14 cellular contexts compared by ENCODE assay signal in genomic region chr2:95379616-95379925, GRCh38. TPM values are rescaled to one million over a fixed set of nuclear protein-coding genes. Genes with fewer than 3 reads are reported as not detected.
DNase-seq lines count a peak whose midpoint lies in the region; ATAC-seq and TF ChIP-seq lines count a peak whose summit lies in the region.
"Had no signal": no experiment of that assay in that cellular context is flagged by ENCODE, and none has a peak within 500 bp of the region (broad histone marks: within the 10 kb centered on the region; RNA-seq: fewer than 3 reads in every experiment).

No MANE protein-coding gene starts in this region.

- H3K79me1 ChIP-seq in mesenchymal stem cell (replicated peaks; ENCODE audit: low read length, poor library complexity, severe bottlenecking): peaks cover 9% of the 10 kb centered on the region

- no peak overlapping the region for H3K4me3 ChIP-seq in GM12864 (ENCODE audit: low read depth, low read length)
- H3K4me3 ChIP-seq in Loucy (ENCODE audit: low read length, poor library complexity, severe bottlenecking): no peak overlapping the region
- no peak overlapping the region for H3K4me3 ChIP-seq in neural progenitor cell
- no peak overlapping the region for H3K4me3 ChIP-seq in mesenchymal stem cell (ENCODE audit: insufficient read depth in 1 of 2, low read depth in 1 of 2, low read length in 2 of 2)

- no peak overlapping the region for H2BK5ac ChIP-seq in mesenchymal stem cell (ENCODE audit: low read depth, low read length, poor library complexity, severe bottlenecking)

- no peaks in the 10 kb centered on the region for H3K9me3 Mint-ChIP-seq in chondrocyte (ENCODE audit: low read depth)
- H3K9me3 Mint-ChIP-seq in neural progenitor cell: no peaks in the 10 kb centered on the region
- H3K9me3 Mint-ChIP-seq: T-helper 2 cell treated with Interferon-gamma antibody and Interleukin-4, amounts not matched to agents 5 μg/mL and 100 μg/mL, for 36 hours had no signal

- no peaks in the 10 kb centered on the region for H3K9me2 ChIP-seq in Loucy (replicated peaks; ENCODE audit: low read depth, low read length)

- ATAC-seq in HG03469 (IDR thresholded peaks at IDR 0.05; ENCODE audit: unreplicated experiment): no peak
- no peak for ATAC-seq in GM18511 (IDR thresholded peaks at IDR 0.05; ENCODE audit: unreplicated experiment)

- H3K4ac ChIP-seq in mesenchymal stem cell (ENCODE audit: low read depth in 1 of 2, low read length in 2 of 2): no peak overlapping the region

- no peak overlapping the region for H3K9ac ChIP-seq in Loucy (ENCODE audit: low read depth, low read length, poor library complexity, severe bottlenecking)
- no peak overlapping the region for H3K9ac ChIP-seq in neural progenitor cell
- H3K9ac ChIP-seq in mesenchymal stem cell (ENCODE audit: low read length): no peak overlapping the region
- H3K9ac ChIP-seq: parathyroid adenoma had no signal

- H3K14ac ChIP-seq in mesenchymal stem cell (ENCODE audit: low read length in 2 of 2): no peak overlapping the region

- H3K36me3 Mint-ChIP-seq in chondrocyte (ENCODE audit: low read depth): peaks cover 1% of the 10 kb centered on the region
- H3K36me3 Mint-ChIP-seq in neural progenitor cell: no peaks in the 10 kb centered on the region
- H3K36me3 Mint-ChIP-seq: CD4-positive, CD25-positive, alpha-beta regulatory T cell had no signal

- H3F3A ChIP-seq in Loucy (ENCODE audit: low read depth) (no peaks in the 10 kb centered on the region), neural progenitor cell (ENCODE audit: low read depth) (no peaks in the 10 kb centered on the region)

- H3K79me2 ChIP-seq in Loucy (ENCODE audit: insufficient read depth, low read length) (no peaks in the 10 kb centered on the region), neural progenitor cell (ENCODE audit: low read depth) (no peaks in the 10 kb centered on the region)

- no peaks in the 10 kb centered on the region for H3K9me3 ChIP-seq in Loucy (ENCODE audit: insufficient read depth, low read depth, low read length)
- no peaks in the 10 kb centered on the region for H3K9me3 ChIP-seq in neural progenitor cell (ENCODE audit: low read depth)
- no peaks in the 10 kb centered on the region for H3K9me3 ChIP-seq in mesenchymal stem cell (ENCODE audit: control insufficient read depth, low read length)

- no peak overlapping the region for H3K27ac Mint-ChIP-seq in chondrocyte (ENCODE audit: unreplicated experiment)
- H3K27ac Mint-ChIP-seq in neural progenitor cell: no peak overlapping the region
- H3K27ac Mint-ChIP-seq: CD4-positive, CD25-positive, alpha-beta regulatory T cell; T-helper 2 cell treated with Interferon-gamma antibody and Interleukin-4, amounts not matched to agents 5 μg/mL and 100 μg/mL, for 36 hours had no signal

- TF ChIP-seq CTCF in GM12864 (IDR thresholded peaks at IDR 0.05; ENCODE audit: low read depth, low read length, missing control alignments) (peak; percentile 43), Loucy (conservative IDR thresholded peaks at IDR 0.05; ENCODE audit: low read length) (peak; percentile 32), chondrocyte (IDR thresholded peaks at IDR 0.05) (peak; percentile 45), neural progenitor cell (IDR thresholded peaks at IDR 0.05) (peak; percentile 51)

- H3K36me3 ChIP-seq in Loucy (ENCODE audit: insufficient read depth, low read length) (no peaks in the 10 kb centered on the region), neural progenitor cell (no peaks in the 10 kb centered on the region), mesenchymal stem cell (ENCODE audit: control insufficient read depth in 1 of 2, insufficient read depth in 2 of 2, low read depth in 1 of 2, low read length in 2 of 2) (peaks cover 0 to 82% of the 10 kb centered on the region in 2 experiments)

- H3K4me1 ChIP-seq in Loucy (ENCODE audit: insufficient read depth, low read length, poor library complexity, severe bottlenecking) (no peaks in the 10 kb centered on the region), neural progenitor cell (peaks cover 7% of the 10 kb centered on the region), mesenchymal stem cell (ENCODE audit: control insufficient read depth, insufficient read depth, low read depth, low read length) (peaks cover 7% of the 10 kb centered on the region)
- H3K4me1 ChIP-seq: parathyroid adenoma had no signal

- H3K27me3 ChIP-seq in Loucy (ENCODE audit: insufficient read depth, low read length, poor library complexity, severe bottlenecking): no peaks in the 10 kb centered on the region
- H3K27me3 ChIP-seq in neural progenitor cell: no peaks in the 10 kb centered on the region
- H3K27me3 ChIP-seq in mesenchymal stem cell (ENCODE audit: control insufficient read depth in 1 of 2, insufficient read depth in 1 of 2, low read length in 2 of 2): peaks cover 0 to under 1% of the 10 kb centered on the region in 2 experiments

- H4K91ac ChIP-seq in mesenchymal stem cell (ENCODE audit: low read length): no peak overlapping the region

- no peak for DNase-seq in GM12864 (ENCODE audit: low read depth)
- no peak for DNase-seq in chondrocyte (ENCODE audit: low spot score)
- peak; percentile 62 for DNase-seq in neural progenitor cell (ENCODE audit: low spot score)
- DNase-seq in mesenchymal stem cell: no peak
- no peak for DNase-seq in HK-2 (ENCODE audit: unreplicated experiment)
- DNase-seq: CD4-positive, CD25-positive, alpha-beta regulatory T cell; effector CD4-positive, alpha-beta T cell; mammary epithelial cell; stimulated activated naive CD4-positive, alpha-beta T cell treated with Interleukin-2 at 50 U/mL for 16 hours had no signal

- H2BK12ac ChIP-seq in mesenchymal stem cell (ENCODE audit: low read length in 2 of 2): no peak overlapping the region

- no peak overlapping the region for H3K23ac ChIP-seq in mesenchymal stem cell (ENCODE audit: low read length in 2 of 2)

- H3K4me1 Mint-ChIP-seq in chondrocyte (ENCODE audit: low read depth) (no peaks in the 10 kb centered on the region), neural progenitor cell (peaks cover 13% of the 10 kb centered on the region)
- H3K4me1 Mint-ChIP-seq: CD4-positive, CD25-positive, alpha-beta regulatory T cell had no signal

- no peaks in the 10 kb centered on the region for H4K20me1 ChIP-seq in Loucy (ENCODE audit: insufficient read depth, low read length, poor library complexity, severe bottlenecking)
- no peaks in the 10 kb centered on the region for H4K20me1 ChIP-seq in neural progenitor cell (ENCODE audit: low read depth)

- WGBS in mesenchymal stem cell: 35% methylated on average over 6 of the region's 6 CpGs

- no peak overlapping the region for H2BK15ac ChIP-seq in mesenchymal stem cell (ENCODE audit: low read depth, poor library complexity, severe bottlenecking)

- H4K8ac ChIP-seq in mesenchymal stem cell (ENCODE audit: low read length): no peak overlapping the region

- peaks cover 11% of the 10 kb centered on the region for H3K27me3 Mint-ChIP-seq in chondrocyte (ENCODE audit: low read depth)
- peaks cover 7% of the 10 kb centered on the region for H3K27me3 Mint-ChIP-seq in neural progenitor cell (ENCODE audit: insufficient read depth, low read depth)

- H3K4me3 Mint-ChIP-seq in chondrocyte (ENCODE audit: unreplicated experiment): no peak overlapping the region
- H3K4me3 Mint-ChIP-seq in neural progenitor cell: no peak overlapping the region
- H3K4me3 Mint-ChIP-seq: CD4-positive, CD25-positive, alpha-beta regulatory T cell; T-helper 2 cell treated with Interferon-gamma antibody and Interleukin-4, amounts not matched to agents 5 μg/mL and 100 μg/mL, for 36 hours had no signal

- H3K27ac ChIP-seq in neural progenitor cell (no peak overlapping the region), mesenchymal stem cell (ENCODE audit: low read length, poor library complexity, severe bottlenecking) (no peak overlapping the region)
- H3K27ac ChIP-seq: parathyroid adenoma had no signal

- no peak overlapping the region for H3K18ac ChIP-seq in mesenchymal stem cell (ENCODE audit: low read depth in 1 of 2, low read length in 2 of 2)

- no peak overlapping the region for H2AK5ac ChIP-seq in mesenchymal stem cell (ENCODE audit: low read length, severe bottlenecking)

- H2AFZ ChIP-seq in Loucy (ENCODE audit: low read length) (no peak overlapping the region), neural progenitor cell (replicated peaks) (peak overlapping the region; percentile 79), mesenchymal stem cell (ENCODE audit: low read depth, low read length) (no peak overlapping the region)
- H2AFZ ChIP-seq: parathyroid adenoma had no signal

- H2BK120ac ChIP-seq in mesenchymal stem cell (ENCODE audit: low read depth, low read length): no peak overlapping the region

- H3K4me2 ChIP-seq in Loucy (ENCODE audit: low read depth, low read length, poor library complexity, severe bottlenecking) (no peak overlapping the region), neural progenitor cell (no peak overlapping the region), mesenchymal stem cell (ENCODE audit: low read length, poor library complexity, severe bottlenecking) (no peak overlapping the region)

RNA-seq across cellular contexts. Expression of gene FAHD2A, which starts 22.9 kb away (rescaled TPM):
- 23.9 to 30.4 TPM (median 27.4 TPM) in 3 replicates for total RNA-seq in chondrocyte
- total RNA-seq in neural progenitor cell (ENCODE audit: low replicate concordance): 36.4 and 37.0 TPM in 2 replicates
- polyA plus RNA-seq in mesenchymal stem cell (2013, experiment 1 of 2): 10.7 TPM
- 11.0 TPM for polyA plus RNA-seq in mesenchymal stem cell (2013, experiment 2 of 2)
